In the genomic region with DNA sequence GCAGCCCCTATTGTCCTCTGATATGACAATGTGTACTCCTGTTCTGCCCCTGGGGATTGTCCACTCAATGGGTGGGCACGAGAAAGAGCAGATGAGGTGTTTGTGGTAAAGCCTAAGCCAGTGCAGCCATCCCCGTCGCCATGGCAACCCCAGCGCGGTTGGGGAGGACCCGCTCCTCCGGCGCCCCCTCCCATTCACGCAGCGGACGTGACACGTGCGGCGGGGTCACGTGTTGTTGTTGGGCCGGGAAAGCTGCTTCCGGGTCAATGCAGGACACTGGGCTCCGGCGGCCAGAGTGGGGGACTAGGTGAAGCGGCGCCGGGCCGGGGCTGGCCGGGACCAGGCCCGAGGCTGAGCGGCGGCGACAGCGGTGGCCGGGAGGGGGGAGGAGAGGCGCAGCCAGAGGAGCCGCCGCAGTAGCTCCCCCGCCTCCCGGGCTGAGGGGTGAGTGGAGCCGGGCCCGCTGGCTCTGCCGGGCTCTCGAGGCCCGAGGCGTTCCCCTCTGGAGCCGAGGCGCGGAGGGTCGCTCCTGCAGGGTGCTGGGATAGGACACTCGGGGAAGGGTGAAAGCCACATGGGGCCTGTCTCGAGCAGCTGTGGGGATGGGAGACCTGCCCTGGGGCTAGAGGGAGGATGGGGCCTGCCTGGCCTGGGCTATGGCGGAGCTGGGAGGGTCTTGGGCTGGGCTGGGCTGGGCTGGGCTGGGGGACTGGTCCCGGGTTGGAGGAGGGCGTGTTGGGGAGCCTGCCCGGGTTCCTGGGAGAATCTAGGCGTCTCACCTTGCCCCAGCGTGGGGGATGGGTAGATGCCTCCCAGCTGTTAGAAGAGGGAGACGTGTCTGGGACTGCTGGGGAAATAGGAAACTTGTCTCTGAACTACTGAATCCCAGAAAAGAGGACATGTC, we compare ENCODE assay signal across 8 cellular contexts. TPM values are rescaled to one million over a fixed set of nuclear protein-coding genes. Genes with fewer than 3 reads are reported as not detected.
DNase-seq lines count a peak whose midpoint lies in the region; FAIRE-seq and TF ChIP-seq lines count a peak whose summit lies in the region.

A gene with protein sequence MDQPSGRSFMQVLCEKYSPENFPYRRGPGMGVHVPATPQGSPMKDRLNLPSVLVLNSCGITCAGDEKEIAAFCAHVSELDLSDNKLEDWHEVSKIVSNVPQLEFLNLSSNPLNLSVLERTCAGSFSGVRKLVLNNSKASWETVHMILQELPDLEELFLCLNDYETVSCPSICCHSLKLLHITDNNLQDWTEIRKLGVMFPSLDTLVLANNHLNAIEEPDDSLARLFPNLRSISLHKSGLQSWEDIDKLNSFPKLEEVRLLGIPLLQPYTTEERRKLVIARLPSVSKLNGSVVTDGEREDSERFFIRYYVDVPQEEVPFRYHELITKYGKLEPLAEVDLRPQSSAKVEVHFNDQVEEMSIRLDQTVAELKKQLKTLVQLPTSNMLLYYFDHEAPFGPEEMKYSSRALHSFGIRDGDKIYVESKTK (plus strand): TSS at position 255 of the 904 bp plus-strand sequence. CDS start 21,589 bp downstream, outside the sequence.

- TF ChIP-seq CTCF in SK-N-SH (IDR thresholded peaks at IDR 0.05), result no peak
- TF ChIP-seq CTCF in ovary (IDR thresholded peaks at IDR 0.05), result no peak

- H3K27ac ChIP-seq in SK-N-SH (ENCODE audit: low read depth in 2 of 2, low read length in 1 of 2), result peak within 1 kb of the TSS; percentile 35 to 76; a peak in 3 of 4 replicates
- peak within 1 kb of the TSS in 1 of 2 donors; percentile 0 for H3K27ac ChIP-seq in ovary
- H3K27ac ChIP-seq in thymus (ENCODE audit: low read depth), result peak within 1 kb of the TSS; percentile 76

- H4K20me1 ChIP-seq in SK-N-SH (ENCODE audit: insufficient read depth), result peaks cover 17% of the 10 kb centered on the region; the same call in 1 of the 2 replicates

- in situ Hi-C loops in HAP-1 (cut with MboI; ENCODE audit: low sequenced_read_pairs), result no loop called here

- H3K4me3 ChIP-seq in HAP-1 (peak within 1 kb of the TSS; percentile 66), MG63 (peak within 1 kb of the TSS; percentile 74), SK-N-SH (ENCODE audit: low read depth in 2 of 2, low read length in 1 of 2) (peak within 1 kb of the TSS; percentile 74 to 96), ovary (peak within 1 kb of the TSS; percentile 89), thymus (ENCODE audit: low read length) (peak within 1 kb of the TSS; percentile 91)

- CTCF ChIA-PET in SK-N-SH (lab: Yijun Ruan, JAX), result interaction anchor here (0.9 to 2.2 kb wide), 6 partner anchors 16 to 513 kb away, joined by 3 to 5 read pairs (median 4); a partner anchor contains a TSS

- peak within 1 kb of the TSS; percentile 83 for H2AFZ ChIP-seq in SK-N-SH (ENCODE audit: low read depth)

- FAIRE-seq in G401.6 (lab: Jason Lieb, UNC), result peak; percentile 44

- H3K4me2 ChIP-seq in SK-N-SH, result peak within 1 kb of the TSS; percentile 92

- 4% methylated on average over 31 of the region's 54 CpGs for WGBS in SK-N-SH (ENCODE audit: low lambda C conversion rate)
- WGBS in ovary, 3 donors, result 0% methylated on average over 49 to 54 of the region's 54 CpGs
- WGBS in thymus, result 3% methylated on average over 54 of the region's 54 CpGs

- H3K79me2 ChIP-seq in SK-N-SH (ENCODE audit: insufficient read depth), result peaks cover 46% of the 10 kb centered on the region

- H3K27me3 ChIP-seq in HAP-1 (ENCODE audit: low read depth) (peaks cover 4% of the 10 kb centered on the region), MG63 (peaks cover 4% of the 10 kb centered on the region; the same call in 1 of the 2 replicates), SK-N-SH (ENCODE audit: insufficient read depth) (no peaks in the 10 kb centered on the region), ovary (no peaks in the 10 kb centered on the region), thymus (ENCODE audit: control insufficient read depth, insufficient read depth) (no peaks in the 10 kb centered on the region)

- H3K36me3 ChIP-seq in HAP-1 (replicated peaks), result no peaks in the 10 kb centered on the region
- no peaks in the 10 kb centered on the region for H3K36me3 ChIP-seq in MG63
- peaks cover 0 to 7% of the 10 kb centered on the region in 2 experiments for H3K36me3 ChIP-seq in SK-N-SH (replicated peaks in 1 of 2; ENCODE audit: control insufficient read depth in 1 of 2, insufficient read depth in 2 of 2, low read length in 1 of 2)
- no peaks in the 10 kb centered on the region for H3K36me3 ChIP-seq in ovary
- no peaks in the 10 kb centered on the region for H3K36me3 ChIP-seq in thymus (ENCODE audit: control insufficient read depth, insufficient read depth)

- TF ChIP-seq POLR2A in ovary (IDR thresholded peaks at IDR 0.05), result no peak

- H3K9ac ChIP-seq in SK-N-SH, result peak within 1 kb of the TSS; percentile 86

- POLR2A ChIA-PET in SK-N-SH (lab: Yijun Ruan, JAX), result interaction anchor here (0.6 to 1.8 kb wide), 5 partner anchors 11 to 496 kb away, joined by 3 to 4 read pairs (median 3); no protein-coding TSS in a partner anchor

- no peaks in the 10 kb centered on the region for H3K9me3 ChIP-seq in HAP-1
- no peaks in the 10 kb centered on the region for H3K9me3 ChIP-seq in MG63
- no peaks in the 10 kb centered on the region for H3K9me3 ChIP-seq in SK-N-SH
- H3K9me3 ChIP-seq in ovary, result no peaks in the 10 kb centered on the region
- no peaks in the 10 kb centered on the region for H3K9me3 ChIP-seq in thymus (ENCODE audit: control insufficient read depth)

- TF ChIP-seq EP300 in SK-N-SH (IDR thresholded peaks at IDR 0.05; ENCODE audit: borderline replicate concordance in 1 of 2, low read depth in 1 of 2, low read length in 1 of 2), result peak in 1 of 2 experiments; percentile 20; a peak in 1 of 4 replicates
- no peak for TF ChIP-seq EP300 in ovary (IDR thresholded peaks at IDR 0.05)

- no peak for TF ChIP-seq RAD21 in SK-N-SH (IDR thresholded peaks at IDR 0.05; ENCODE audit: low read length)

- peak; percentile 85 to 97 for DNase-seq in HAP-1 (ENCODE audit: low spot score in 2 of 2)
- DNase-seq in MG63, result peak; percentile 89
- peak; percentile 100 for DNase-seq in SK-N-SH
- DNase-seq in activated naive CD4-positive, alpha-beta T cell treated with anti-CD3 and anti-CD28 coated beads, Interleukin-2, amount 50 U/mL, for 16 hours, result peak; percentile 86
- peak; percentile 82 for DNase-seq in glomerular visceral epithelial cell (ENCODE audit: extremely low spot score)
- DNase-seq in ovary, result peak; percentile 90 to 95 (median 93)

- H3K4me1 ChIP-seq in HAP-1 (peaks cover 7% of the 10 kb centered on the region; the same call in 1 of the 2 replicates), SK-N-SH (ENCODE audit: control insufficient read depth in 1 of 2, insufficient read depth in 2 of 2, low read depth in 1 of 2, low read length in 1 of 2) (peaks cover 6 to 18% of the 10 kb centered on the region in 2 experiments; a peak in 3 of 4 replicates), ovary (ENCODE audit: insufficient read depth) (peaks cover 8% of the 10 kb centered on the region), thymus (ENCODE audit: control insufficient read depth, insufficient read depth, low read length) (peaks cover 12% of the 10 kb centered on the region)

- intact Hi-C loops in ovary (cut with DNase I), result no loop called here

- H3F3A ChIP-seq in SK-N-SH (replicated peaks; ENCODE audit: insufficient read depth), result no peaks in the 10 kb centered on the region

- no peaks in the 10 kb centered on the region for H3K9me2 ChIP-seq in SK-N-SH

TF ChIP-seq in SK-N-SH, 30 proteins besides CTCF, POLR2A, EP300 and RAD21 (continues in another document):
- TF ChIP-seq, protein P1, sequence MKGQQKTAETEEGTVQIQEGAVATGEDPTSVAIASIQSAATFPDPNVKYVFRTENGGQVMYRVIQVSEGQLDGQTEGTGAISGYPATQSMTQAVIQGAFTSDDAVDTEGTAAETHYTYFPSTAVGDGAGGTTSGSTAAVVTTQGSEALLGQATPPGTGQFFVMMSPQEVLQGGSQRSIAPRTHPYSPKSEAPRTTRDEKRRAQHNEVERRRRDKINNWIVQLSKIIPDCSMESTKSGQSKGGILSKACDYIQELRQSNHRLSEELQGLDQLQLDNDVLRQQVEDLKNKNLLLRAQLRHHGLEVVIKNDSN (IDR thresholded peaks at IDR 0.05; ENCODE audit: borderline replicate concordance, low read depth), result peak; percentile 98
- TF ChIP-seq GABPA (IDR thresholded peaks at IDR 0.05; ENCODE audit: low read depth) (peak; percentile 84), SIN3A (IDR thresholded peaks at IDR 0.05; ENCODE audit: borderline replicate concordance, low read depth, low read length) (no peak), YY1 (IDR thresholded peaks at IDR 0.05; ENCODE audit: low read depth) (no peak), FOSL2 (IDR thresholded peaks at IDR 0.05; ENCODE audit: borderline replicate concordance, low read depth) (no peak), RCOR1 (IDR thresholded peaks at IDR 0.05; ENCODE audit: low read length) (no peak), GATA2 (CRISPR knock-in tag; IDR thresholded peaks at IDR 0.05) (no peak), NFIC (IDR thresholded peaks at IDR 0.05; ENCODE audit: borderline replicate concordance) (no peak), TAF1 (IDR thresholded peaks at IDR 0.05; ENCODE audit: borderline replicate concordance, low read depth, low read length) (peak; percentile 69; the same call in 1 of the 2 replicates), EZH2phosphoT487 (IDR thresholded peaks at IDR 0.05; ENCODE audit: borderline replicate concordance, low read depth) (no peak), SMC3 (IDR thresholded peaks at IDR 0.05; ENCODE audit: low read depth, low read length) (no peak), ELF1 (IDR thresholded peaks at IDR 0.05) (peak; percentile 81)
- TF ChIP-seq, protein P2, sequence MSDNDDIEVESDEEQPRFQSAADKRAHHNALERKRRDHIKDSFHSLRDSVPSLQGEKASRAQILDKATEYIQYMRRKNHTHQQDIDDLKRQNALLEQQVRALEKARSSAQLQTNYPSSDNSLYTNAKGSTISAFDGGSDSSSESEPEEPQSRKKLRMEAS (IDR thresholded peaks at IDR 0.05; ENCODE audit: low read depth), result peak; percentile 97
- TF ChIP-seq, protein P3, sequence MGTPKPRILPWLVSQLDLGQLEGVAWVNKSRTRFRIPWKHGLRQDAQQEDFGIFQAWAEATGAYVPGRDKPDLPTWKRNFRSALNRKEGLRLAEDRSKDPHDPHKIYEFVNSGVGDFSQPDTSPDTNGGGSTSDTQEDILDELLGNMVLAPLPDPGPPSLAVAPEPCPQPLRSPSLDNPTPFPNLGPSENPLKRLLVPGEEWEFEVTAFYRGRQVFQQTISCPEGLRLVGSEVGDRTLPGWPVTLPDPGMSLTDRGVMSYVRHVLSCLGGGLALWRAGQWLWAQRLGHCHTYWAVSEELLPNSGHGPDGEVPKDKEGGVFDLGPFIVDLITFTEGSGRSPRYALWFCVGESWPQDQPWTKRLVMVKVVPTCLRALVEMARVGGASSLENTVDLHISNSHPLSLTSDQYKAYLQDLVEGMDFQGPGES (IDR thresholded peaks at IDR 0.05; ENCODE audit: low read depth, low read length), result no peak

RNA-seq across cellular contexts. Expression of the gene that starts here (rescaled TPM):
- 8.6 and 23.0 TPM in 2 replicates for total RNA-seq in MG63 (2014; rRNA removed; shearing (Covaris generic); ENCODE audit: low replicate concordance)
- polyA plus RNA-seq in SK-N-SH (2012; rRNA removed), result 5.9 and 8.4 TPM in 2 replicates
- polyA plus RNA-seq in SK-N-SH (2012; cell fraction: cytosol; rRNA removed), result 9.1 and 9.8 TPM in 2 replicates
- polyA plus RNA-seq in SK-N-SH (2012; cell fraction: nucleus; rRNA removed), result 6.2 and 18.1 TPM in 2 replicates
- 10 to 100 TPM; 21.5 to 79.3 (median 49.8) TPM for total RNA-seq in ovary
- 10 to 100 TPM in 1 of 2 donors, 1 to 10 TPM in 1; 9.1 to 16.0 TPM for polyA plus RNA-seq in ovary
- 9.0 TPM for polyA plus RNA-seq in thymus
